ENCODE assay signal across 26 cellular contexts in the genomic region with DNA sequence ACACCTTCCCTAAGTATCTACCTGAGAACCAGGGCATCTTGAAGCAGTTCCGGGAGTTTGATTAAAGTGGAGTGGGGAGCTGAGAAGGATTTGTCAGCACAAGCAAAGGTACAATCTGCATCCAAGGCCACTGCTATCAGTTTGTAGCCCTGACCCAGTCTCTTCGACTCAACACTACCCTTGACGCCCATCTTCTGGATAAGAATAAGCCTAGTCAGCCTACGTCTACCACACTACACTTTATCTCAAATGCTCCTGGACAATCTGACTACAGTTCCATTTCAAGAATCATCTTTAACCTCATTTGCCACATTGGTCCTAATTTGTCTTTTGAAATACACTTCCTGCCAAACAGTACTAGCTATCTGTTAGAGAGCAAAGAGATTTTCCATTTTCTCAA.
"Had no signal": no experiment of that assay in that cellular context is flagged by ENCODE, and none has a peak within 500 bp of the region (broad histone marks: within the 10 kb centered on the region; RNA-seq: fewer than 3 reads in every experiment).

No MANE protein-coding gene starts in this region.

- H3K36me3 ChIP-seq: ovary, right lobe of liver, sigmoid colon, stomach, thoracic aorta, thyroid gland, tibial nerve, upper lobe of right lung, vagina had no signal

- H3K9me3 ChIP-seq: ovary, psoas muscle, right lobe of liver, sigmoid colon, stomach, thoracic aorta, thyroid gland, tibial nerve, upper lobe of right lung, vagina had no signal

- H3K4me1 ChIP-seq: psoas muscle, right lobe of liver, sigmoid colon, stomach, thyroid gland, tibial nerve, upper lobe of right lung, vagina had no signal

- H2AFZ ChIP-seq: parathyroid adenoma had no signal

- DNase-seq: naive B cell; naive thymus-derived CD8-positive, alpha-beta T cell; nephron progenitor cell; occipital lobe; ovary; posterior cingulate gyrus; psoas muscle; right cardiac atrium; right lobe of liver; sigmoid colon; small intestine; stimulated activated CD4-positive, alpha-beta T cell treated with anti-CD3 and anti-CD28 coated beads, Interleukin-15, amount 100 ng/mL, for 24 hours; stimulated activated CD4-positive, alpha-beta T cell treated with anti-CD3 and anti-CD28 coated beads, Interleukin-2, amount 100 ng/mL, for 24 hours; stimulated activated CD4-positive, alpha-beta T cell treated with anti-CD3 and anti-CD28 coated beads, Interleukin-2, amount 100 ng/mL, for 48 hours; stimulated activated CD4-positive, alpha-beta T cell treated with anti-CD3 and anti-CD28 coated beads, Interleukin-4, amount 100 ng/mL, for 24 hours; stimulated activated naive B cell treated with anti-CD40 and anti-IgM and Interleukin-4, amounts not matched to agents 10 μg/mL and 1 μg/mL and 100 μg/mL, for 72 hours; stimulated activated naive CD4-positive, alpha-beta T cell treated with Interleukin-2 at 50 U/mL for 16 hours; stomach; thyroid gland; upper lobe of right lung had no signal

- H3K79me2 ChIP-seq: parathyroid adenoma had no signal

- H3K4me3 ChIP-seq: ovary, psoas muscle, right lobe of liver, sigmoid colon, stomach, thoracic aorta, thyroid gland, tibial nerve, upper lobe of right lung, vagina had no signal

- FAIRE-seq: small intestine had no signal

- H3K27me3 ChIP-seq: ovary, right lobe of liver, sigmoid colon, stomach, thyroid gland, tibial nerve, upper lobe of right lung, vagina had no signal

- H3K9ac ChIP-seq: parathyroid adenoma had no signal

- H3K27ac ChIP-seq: ovary, parathyroid adenoma, psoas muscle, right lobe of liver, sigmoid colon, stomach, thoracic aorta, thyroid gland, tibial nerve, upper lobe of right lung, vagina had no signal

- ATAC-seq: naive thymus-derived CD8-positive, alpha-beta T cell; natural killer cell treated with Interleukin-12 subunit alpha and Interleukin-12 subunit beta and Interleukin-15 and Interleukin-18, amount 100 ng/mL, for 72 hours; psoas muscle; right cardiac atrium; right lobe of liver; stimulated activated effector memory CD8-positive, alpha-beta T cell treated with anti-CD3 and anti-CD28 coated beads, Interleukin-12 subunit alpha, Interleukin-12 subunit beta, amount 100 ng/mL, for 72 hours; stimulated activated naive B cell treated with anti-CD40 and anti-IgM and Interleukin-4, amounts not matched to agents 10 μg/mL and 1 μg/mL and 100 μg/mL, for 72 hours; upper lobe of right lung had no signal
